ENCODE assay signal across 18 cellular contexts in the genomic region with DNA sequence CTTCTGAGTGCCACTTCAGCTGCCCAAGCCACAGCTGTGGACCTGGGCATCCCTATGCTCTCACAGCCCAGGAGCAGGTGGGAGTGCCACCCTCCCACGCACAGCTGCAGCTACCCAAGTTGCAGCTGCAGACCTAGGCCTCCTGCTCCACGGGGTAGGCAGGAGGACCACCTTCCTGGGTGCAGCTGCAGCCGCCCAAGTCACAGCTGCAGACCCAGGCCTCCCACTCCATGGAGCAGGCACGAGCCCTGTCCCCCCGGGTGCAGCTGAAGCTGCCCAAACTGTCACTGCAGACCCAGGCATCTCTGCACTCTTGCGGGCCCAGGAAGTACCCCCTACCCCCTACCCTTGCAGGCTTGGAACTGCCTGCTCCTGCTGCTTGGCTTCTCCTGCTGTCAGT.
DNase-seq lines count a peak whose midpoint lies in the region; ATAC-seq and TF ChIP-seq lines count a peak whose summit lies in the region.
"Had no signal": no experiment of that assay in that cellular context is flagged by ENCODE, and none has a peak within 500 bp of the region (broad histone marks: within the 10 kb centered on the region; RNA-seq: fewer than 3 reads in every experiment).

No MANE protein-coding gene starts in this region.

- DNase-seq in chondrocyte (ENCODE audit: low spot score) = peak; percentile 72
- no peak for DNase-seq in mesenchymal stem cell
- no peak for DNase-seq in trophoblast cell
- no peak for DNase-seq in HuH-7 (ENCODE audit: low spot score)
- no peak for DNase-seq in activated CD8-positive, alpha-beta T cell treated with anti-CD3 and anti-CD28 coated beads for 36 hours
- DNase-seq in activated CD4-positive, alpha-beta T cell treated with anti-CD3 and anti-CD28 coated beads for 48 hours = no peak
- DNase-seq: AML-193; Caco-2; Calu3; CD4-positive, alpha-beta T cell; CD8-positive, alpha-beta T cell; DMS79 treated with DMSO at 0.1 percent for 48 hours; GF-D8 had no signal

- H2BK120ac ChIP-seq in mesenchymal stem cell (ENCODE audit: low read depth, low read length) = no peak overlapping the region
- no peak overlapping the region for H2BK120ac ChIP-seq in trophoblast cell (ENCODE audit: insufficient read depth, low read length, poor library complexity)

- no peak overlapping the region for H3K4ac ChIP-seq in mesenchymal stem cell (ENCODE audit: low read depth in 1 of 2, low read length in 2 of 2)
- no peak overlapping the region for H3K4ac ChIP-seq in trophoblast cell (ENCODE audit: low read depth, low read length)

- H3K79me1 ChIP-seq in mesenchymal stem cell (replicated peaks; ENCODE audit: low read length, poor library complexity, severe bottlenecking) (no peaks in the 10 kb centered on the region), trophoblast cell (ENCODE audit: low read length) (no peaks in the 10 kb centered on the region)

- no peak overlapping the region for H3K23ac ChIP-seq in mesenchymal stem cell (ENCODE audit: low read length in 2 of 2)
- no peak overlapping the region for H3K23ac ChIP-seq in trophoblast cell (ENCODE audit: low read length)

- H3K18ac ChIP-seq in mesenchymal stem cell (ENCODE audit: low read depth in 1 of 2, low read length in 2 of 2) (no peak overlapping the region), trophoblast cell (ENCODE audit: low read length) (no peak overlapping the region)

- H3K36me3 ChIP-seq in mesenchymal stem cell (ENCODE audit: control insufficient read depth in 1 of 2, insufficient read depth in 2 of 2, low read depth in 1 of 2, low read length in 2 of 2) (no peaks in the 10 kb centered on the region), trophoblast cell (ENCODE audit: control insufficient read depth in 1 of 2, insufficient read depth in 2 of 2, low read length in 2 of 2) (no peaks in the 10 kb centered on the region)
- H3K36me3 ChIP-seq: BLaER1 treated with 17β-estradiol and CSF1 and Interleukin-3, amounts not matched to agents 10 nM and 100 nM had no signal

- no peak overlapping the region for H3K4me3 Mint-ChIP-seq in chondrocyte (ENCODE audit: unreplicated experiment)
- H3K4me3 Mint-ChIP-seq in activated CD8-positive, alpha-beta T cell treated with anti-CD3 and anti-CD28 coated beads for 36 hours = no peak overlapping the region
- H3K4me3 Mint-ChIP-seq: B cell; CD4-positive, alpha-beta T cell; CD8-positive, alpha-beta T cell had no signal

- H4K12ac ChIP-seq in trophoblast cell (ENCODE audit: low read depth, low read length) = no peak overlapping the region

- H4K91ac ChIP-seq in mesenchymal stem cell (ENCODE audit: low read length) (peak overlapping the region; percentile 50), trophoblast cell (ENCODE audit: low read depth, low read length) (no peak overlapping the region)

- no peak overlapping the region for H3K27ac ChIP-seq in mesenchymal stem cell (ENCODE audit: low read length, poor library complexity, severe bottlenecking)
- H3K27ac ChIP-seq in trophoblast cell (ENCODE audit: low read depth, low read length) = no peak overlapping the region
- H3K27ac ChIP-seq: 22Rv1; A549; BLaER1 treated with 17β-estradiol and CSF1 and Interleukin-3, amounts not matched to agents 10 nM and 100 nM; C4-2B had no signal

- H2AK5ac ChIP-seq in mesenchymal stem cell (ENCODE audit: low read length, severe bottlenecking) = no peak overlapping the region
- no peak overlapping the region for H2AK5ac ChIP-seq in trophoblast cell (ENCODE audit: low read length)

- H3K9me3 Mint-ChIP-seq in chondrocyte (ENCODE audit: low read depth) = peaks cover 10% of the 10 kb centered on the region
- peaks cover 8% of the 10 kb centered on the region for H3K9me3 Mint-ChIP-seq in activated CD8-positive, alpha-beta T cell treated with anti-CD3 and anti-CD28 coated beads for 36 hours

- H3K27me3 ChIP-seq in mesenchymal stem cell (ENCODE audit: control insufficient read depth in 1 of 2, insufficient read depth in 1 of 2, low read length in 2 of 2) = no peaks in the 10 kb centered on the region
- H3K27me3 ChIP-seq in trophoblast cell (ENCODE audit: insufficient read depth, low read length) = no peaks in the 10 kb centered on the region
- H3K27me3 ChIP-seq: BLaER1 treated with 17β-estradiol and CSF1 and Interleukin-3, amounts not matched to agents 10 nM and 100 nM had no signal

- CTCF ChIA-PET in activated CD8-positive, alpha-beta T cell treated with anti-CD3 and anti-CD28 coated beads for 36 hours (lab: Charles Lee) = no interaction called here

- H3K4me1 Mint-ChIP-seq in chondrocyte (ENCODE audit: low read depth) = no peaks in the 10 kb centered on the region
- H3K4me1 Mint-ChIP-seq in activated CD8-positive, alpha-beta T cell treated with anti-CD3 and anti-CD28 coated beads for 36 hours (ENCODE audit: low read depth) = no peaks in the 10 kb centered on the region
- H3K4me1 Mint-ChIP-seq: B cell had no signal

- H3K4me2 ChIP-seq in mesenchymal stem cell (ENCODE audit: low read length, poor library complexity, severe bottlenecking) (no peak overlapping the region), trophoblast cell (ENCODE audit: low read length) (no peak overlapping the region)
- H3K4me2 ChIP-seq: A549; BLaER1 treated with 17β-estradiol and CSF1 and Interleukin-3, amounts not matched to agents 10 nM and 100 nM had no signal

- H4K8ac ChIP-seq in mesenchymal stem cell (ENCODE audit: low read length) (no peak overlapping the region), trophoblast cell (ENCODE audit: low read depth, low read length) (no peak overlapping the region)

- H2BK5ac ChIP-seq in mesenchymal stem cell (ENCODE audit: low read depth, low read length, poor library complexity, severe bottlenecking) (no peak overlapping the region), trophoblast cell (ENCODE audit: low read depth, low read length, poor library complexity) (no peak overlapping the region)

- POLR2A ChIA-PET in activated CD8-positive, alpha-beta T cell treated with anti-CD3 and anti-CD28 coated beads for 36 hours (lab: Charles Lee) = no interaction called here

- ATAC-seq in activated CD8-positive, alpha-beta T cell treated with anti-CD3 and anti-CD28 coated beads for 36 hours = no peak
- ATAC-seq: A549; CD8-positive, alpha-beta T cell had no signal

- H2BK12ac ChIP-seq in mesenchymal stem cell (ENCODE audit: low read length in 2 of 2) (no peak overlapping the region), trophoblast cell (ENCODE audit: low read length) (no peak overlapping the region)

- no peaks in the 10 kb centered on the region for H3K4me1 ChIP-seq in mesenchymal stem cell (ENCODE audit: control insufficient read depth, insufficient read depth, low read depth, low read length)
- no peaks in the 10 kb centered on the region for H3K4me1 ChIP-seq in trophoblast cell (ENCODE audit: control insufficient read depth in 1 of 2, insufficient read depth in 2 of 2, low read length in 2 of 2)
- H3K4me1 ChIP-seq: A549; BLaER1 treated with 17β-estradiol and CSF1 and Interleukin-3, amounts not matched to agents 10 nM and 100 nM; Caco-2 had no signal

- no peak for TF ChIP-seq CTCF in chondrocyte (IDR thresholded peaks at IDR 0.05)
- no peak for TF ChIP-seq CTCF in activated CD8-positive, alpha-beta T cell treated with anti-CD3 and anti-CD28 coated beads for 36 hours (IDR thresholded peaks at IDR 0.05)

- no peak overlapping the region for H3K27ac Mint-ChIP-seq in chondrocyte (ENCODE audit: unreplicated experiment)
- H3K27ac Mint-ChIP-seq in activated CD8-positive, alpha-beta T cell treated with anti-CD3 and anti-CD28 coated beads for 36 hours = no peak overlapping the region
- H3K27ac Mint-ChIP-seq: B cell; CD4-positive, alpha-beta T cell; CD8-positive, alpha-beta T cell had no signal

- no peak overlapping the region for H2BK15ac ChIP-seq in mesenchymal stem cell (ENCODE audit: low read depth, poor library complexity, severe bottlenecking)

- no peaks in the 10 kb centered on the region for H3K27me3 Mint-ChIP-seq in chondrocyte (ENCODE audit: low read depth)
- no peaks in the 10 kb centered on the region for H3K27me3 Mint-ChIP-seq in activated CD8-positive, alpha-beta T cell treated with anti-CD3 and anti-CD28 coated beads for 36 hours
- H3K27me3 Mint-ChIP-seq: B cell; CD4-positive, alpha-beta T cell had no signal

- H3K9ac ChIP-seq in mesenchymal stem cell (ENCODE audit: low read length) (no peak overlapping the region), trophoblast cell (ENCODE audit: low read length) (no peak overlapping the region)
- H3K9ac ChIP-seq: BLaER1 treated with 17β-estradiol and CSF1 and Interleukin-3, amounts not matched to agents 10 nM and 100 nM had no signal

- H2AFZ ChIP-seq in mesenchymal stem cell (ENCODE audit: low read depth, low read length) (no peak overlapping the region), trophoblast cell (ENCODE audit: insufficient read depth, low read length, poor library complexity) (no peak overlapping the region)

- no peak overlapping the region for H3K4me3 ChIP-seq in mesenchymal stem cell (ENCODE audit: insufficient read depth in 1 of 2, low read depth in 1 of 2, low read length in 2 of 2)
- H3K4me3 ChIP-seq in trophoblast cell (ENCODE audit: low read depth, low read length) = peak overlapping the region; percentile 18
- H3K4me3 ChIP-seq: A549; BLaER1 treated with 17β-estradiol and CSF1 and Interleukin-3, amounts not matched to agents 10 nM and 100 nM had no signal

- no peak overlapping the region for H3K14ac ChIP-seq in mesenchymal stem cell (ENCODE audit: low read length in 2 of 2)
- no peak overlapping the region for H3K14ac ChIP-seq in trophoblast cell (ENCODE audit: low read length)

- intact Hi-C loops in activated CD8-positive, alpha-beta T cell treated with anti-CD3 and anti-CD28 coated beads for 36 hours (cut with micrococcal nuclease) = no loop called here

- H3K79me2 ChIP-seq in trophoblast cell (ENCODE audit: control insufficient read depth, insufficient read depth, low read length, poor library complexity) = no peaks in the 10 kb centered on the region

- H3K36me3 Mint-ChIP-seq in chondrocyte (ENCODE audit: low read depth) = no peaks in the 10 kb centered on the region
- no peaks in the 10 kb centered on the region for H3K36me3 Mint-ChIP-seq in activated CD8-positive, alpha-beta T cell treated with anti-CD3 and anti-CD28 coated beads for 36 hours (ENCODE audit: low read depth)
- H3K36me3 Mint-ChIP-seq: CD8-positive, alpha-beta T cell had no signal

- H3K9me3 ChIP-seq in mesenchymal stem cell (ENCODE audit: control insufficient read depth, low read length) (peaks cover 18% of the 10 kb centered on the region), trophoblast cell (ENCODE audit: insufficient read depth, low read depth, low read length) (peaks cover 11% of the 10 kb centered on the region)
- H3K9me3 ChIP-seq: A549, Caco-2 had no signal

- 54% methylated on average over 6 of the region's 6 CpGs for WGBS in mesenchymal stem cell
- WGBS in trophoblast cell (ENCODE audit: extremely low coverage, insufficient coverage, insufficient read length) = no CpG with 5 or more reads among the region's 6 CpGs
